Comparison of ENCODE assay signal across 9 cellular contexts in genomic region chr3:38038447-38038911, GRCh38. TPM values are rescaled to one million over a fixed set of nuclear protein-coding genes. Genes with fewer than 3 reads are reported as not detected.
DNase-seq lines count a peak whose midpoint lies in the region; ATAC-seq and TF ChIP-seq lines count a peak whose summit lies in the region.
"Had no signal": no experiment of that assay in that cellular context is flagged by ENCODE, and none has a peak within 500 bp of the region (broad histone marks: within the 10 kb centered on the region; RNA-seq: fewer than 3 reads in every experiment).

No MANE protein-coding gene starts in this region.

- peak overlapping the region; percentile 70 for H3K4me3 Mint-ChIP-seq in central memory CD8-positive, alpha-beta T cell
- peak overlapping the region; percentile 66 for H3K4me3 Mint-ChIP-seq in neural crest cell

- H3K4me3 ChIP-seq in DND-41 (ENCODE audit: low read depth in 1 of 2, low read length in 2 of 2), result peak overlapping the region in 1 of 2 experiments; percentile 56; a peak in 2 of 4 replicates

- H2AFZ ChIP-seq in DND-41 (ENCODE audit: low read depth, low read length), result peak overlapping the region; percentile 45

- peak overlapping the region; percentile 74 for H3K4me2 ChIP-seq in DND-41 (ENCODE audit: insufficient read depth, low read length)

- H3K27me3 Mint-ChIP-seq in central memory CD8-positive, alpha-beta T cell, result no peaks in the 10 kb centered on the region
- peaks cover 30% of the 10 kb centered on the region for H3K27me3 Mint-ChIP-seq in neural crest cell (ENCODE audit: low read depth)

- peaks cover 8% of the 10 kb centered on the region for H3K9me3 Mint-ChIP-seq in central memory CD8-positive, alpha-beta T cell
- H3K9me3 Mint-ChIP-seq in neural crest cell, result no peaks in the 10 kb centered on the region

- H4K20me1 ChIP-seq in DND-41 (ENCODE audit: insufficient read depth, low read length), result no peaks in the 10 kb centered on the region

- no peaks in the 10 kb centered on the region for H3K36me3 ChIP-seq in DND-41 (ENCODE audit: insufficient read depth, low read length)
- H3K36me3 ChIP-seq: heart left ventricle had no signal

- no peak overlapping the region; the same call in 1 of the 2 replicates for H3K9ac ChIP-seq in DND-41 (ENCODE audit: low read depth, low read length)

- peaks cover 20% of the 10 kb centered on the region for H3K27me3 ChIP-seq in DND-41 (ENCODE audit: insufficient read depth, low read length, poor library complexity)

- H3K9me3 ChIP-seq in DND-41 (ENCODE audit: insufficient read depth, low read length, severe bottlenecking), result no peaks in the 10 kb centered on the region
- H3K9me3 ChIP-seq: heart left ventricle had no signal

- peak overlapping the region; percentile 98 for H3K27ac Mint-ChIP-seq in central memory CD8-positive, alpha-beta T cell (ENCODE audit: low read depth)
- H3K27ac Mint-ChIP-seq in neural crest cell (ENCODE audit: unreplicated experiment), result no peak overlapping the region

- TF ChIP-seq CTCF in DND-41 (IDR thresholded peaks at IDR 0.05; ENCODE audit: borderline replicate concordance, extremely low read depth, low read length, poor library complexity, severe bottlenecking) (no peak), neural crest cell (conservative IDR thresholded peaks at IDR 0.05) (no peak)

- no peaks in the 10 kb centered on the region for H3K79me2 ChIP-seq in DND-41 (ENCODE audit: insufficient read depth, low read length)

- no peak overlapping the region for H3K27ac ChIP-seq in DND-41 (ENCODE audit: low read length)

- DNase-seq in DND-41 (no peak), T follicular helper cell (ENCODE audit: low read depth) (peak; percentile 30), neural crest cell (ENCODE audit: low read depth, low spot score) (no peak), SIG-M5 treated with dmso at 0.1 percent for 504 hours (lab: John Stamatoyannopoulos, UW; ENCODE audit: unreplicated experiment) (no peak), amniotic stem cell (lab: John Stamatoyannopoulos, UW) (no peak), HK-2 (ENCODE audit: unreplicated experiment) (no peak), DMS 273 treated with DMSO at 0.1 percent for 48 hours (lab: John Stamatoyannopoulos, UW) (no peak)
- DNase-seq in central memory CD8-positive, alpha-beta T cell (ENCODE audit: low spot score in 2 of 2), result no peak

- peaks cover 19% of the 10 kb centered on the region for H3K36me3 Mint-ChIP-seq in central memory CD8-positive, alpha-beta T cell (ENCODE audit: insufficient read depth)
- H3K36me3 Mint-ChIP-seq in neural crest cell (ENCODE audit: low read depth), result no peaks in the 10 kb centered on the region

- H3K4me1 ChIP-seq in DND-41 (ENCODE audit: insufficient read depth, low read length), result peaks cover 19% of the 10 kb centered on the region

- peak; percentile 15; the same call in 1 of the 3 replicates for ATAC-seq in DND-41 (ENCODE audit: insufficient read depth, low read depth)
- peak; percentile 35 for ATAC-seq in central memory CD8-positive, alpha-beta T cell (replicated peaks; ENCODE audit: extremely low read depth, poor library complexity, severe bottlenecking)

- peaks cover 34% of the 10 kb centered on the region for H3K4me1 Mint-ChIP-seq in central memory CD8-positive, alpha-beta T cell
- H3K4me1 Mint-ChIP-seq in neural crest cell, result peaks cover 16% of the 10 kb centered on the region

RNA-seq across cellular contexts. Expression of gene DLEC1, which starts 0.5 kb away (rescaled TPM):
- 1.1 and 1.3 TPM in 2 replicates for total RNA-seq in neural crest cell

RNA-seq across cellular contexts. Expression of gene PLCD1, which starts 9.0 kb away (rescaled TPM):
- 36.9 and 37.2 TPM in 2 replicates for total RNA-seq in neural crest cell

RNA-seq across cellular contexts. Expression of gene VILL, which starts 47.9 kb away (rescaled TPM):
- 4.9 and 6.2 TPM in 2 replicates for total RNA-seq in neural crest cell
